ENCODE assay signal across 18 cellular contexts in the genomic region with DNA sequence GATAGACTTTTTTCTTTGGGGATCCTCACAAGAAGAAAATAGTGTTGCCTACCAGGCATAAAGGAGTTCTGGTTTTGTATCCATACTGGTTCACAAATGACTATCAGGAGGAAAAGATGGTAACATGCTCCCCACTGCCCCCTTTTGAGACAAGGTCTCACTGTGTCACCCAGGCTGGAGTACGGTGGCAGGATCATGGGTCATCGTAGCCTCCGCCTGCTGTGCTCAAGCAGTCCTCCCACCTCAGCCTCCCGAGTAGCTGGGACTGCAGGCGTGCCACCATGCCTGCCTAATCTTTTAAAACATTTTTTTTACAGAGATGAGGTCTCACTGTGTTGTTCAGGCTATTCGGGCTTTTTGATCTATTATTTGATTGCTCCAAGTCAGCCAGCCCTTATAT.
DNase-seq lines count a peak whose midpoint lies in the region; ATAC-seq, FAIRE-seq and TF ChIP-seq lines count a peak whose summit lies in the region.
"Had no signal": no experiment of that assay in that cellular context is flagged by ENCODE, and none has a peak within 500 bp of the region (broad histone marks: within the 10 kb centered on the region; RNA-seq: fewer than 3 reads in every experiment).

No MANE protein-coding gene starts in this region.

- H3F3A ChIP-seq in GM23338 (replicated peaks; ENCODE audit: low read depth): no peaks in the 10 kb centered on the region

- BruUV-seq in Caco-2 (replicated peaks; lab: Mats Ljungman, UMichigan): no TSS peak

- intact Hi-C loops in Caco-2 (cut with micrococcal nuclease; ENCODE audit: unreplicated experiment): no loop called here

- H3K9me3 Mint-ChIP-seq in GM23338 (no peaks in the 10 kb centered on the region), astrocyte (ENCODE audit: unreplicated experiment) (no peaks in the 10 kb centered on the region), glutamatergic neuron (ENCODE audit: unreplicated experiment) (peaks cover 6% of the 10 kb centered on the region), Caco-2 (ENCODE audit: unreplicated experiment) (no peaks in the 10 kb centered on the region)
- H3K9me3 Mint-ChIP-seq: CD4-positive, alpha-beta memory T cell; IgD-negative memory B cell had no signal

- H3K79me2 ChIP-seq in GM23338 (replicated peaks; ENCODE audit: insufficient read depth): peaks cover 100% of the 10 kb centered on the region
- peaks cover 100% of the 10 kb centered on the region for H3K79me2 ChIP-seq in astrocyte (ENCODE audit: insufficient read depth, low read length)

- H3K9ac ChIP-seq in HUES64 (ENCODE audit: low read depth, low read length): no peak overlapping the region
- no peak overlapping the region for H3K9ac ChIP-seq in astrocyte (ENCODE audit: low read length)

- no peak overlapping the region for H3K27ac Mint-ChIP-seq in GM23338
- H3K27ac Mint-ChIP-seq in astrocyte (ENCODE audit: unreplicated experiment): peak overlapping the region; percentile 85
- H3K27ac Mint-ChIP-seq in glutamatergic neuron (ENCODE audit: unreplicated experiment): peak overlapping the region; percentile 88
- no peak overlapping the region for H3K27ac Mint-ChIP-seq in Caco-2 (ENCODE audit: unreplicated experiment)
- H3K27ac Mint-ChIP-seq: B cell; CD4-positive, alpha-beta memory T cell; IgD-negative memory B cell had no signal

- H3K27me3 Mint-ChIP-seq in GM23338 (ENCODE audit: insufficient read depth, low read depth, poor library complexity): peaks cover 2% of the 10 kb centered on the region
- H3K27me3 Mint-ChIP-seq in astrocyte (ENCODE audit: low read depth, unreplicated experiment): no peaks in the 10 kb centered on the region
- peaks cover 6% of the 10 kb centered on the region for H3K27me3 Mint-ChIP-seq in glutamatergic neuron (ENCODE audit: unreplicated experiment)
- no peaks in the 10 kb centered on the region for H3K27me3 Mint-ChIP-seq in Caco-2 (ENCODE audit: insufficient read depth, unreplicated experiment)
- H3K27me3 Mint-ChIP-seq: B cell, IgD-negative memory B cell had no signal

- H3K4me1 ChIP-seq in GM23338 (ENCODE audit: insufficient read depth): peaks cover 73% of the 10 kb centered on the region
- H3K4me1 ChIP-seq in HUES64 (ENCODE audit: insufficient read depth, low read length): peaks cover 57% of the 10 kb centered on the region
- peaks cover 48% of the 10 kb centered on the region for H3K4me1 ChIP-seq in astrocyte (ENCODE audit: insufficient read depth, low read length)
- H3K4me1 ChIP-seq in Caco-2: no peaks in the 10 kb centered on the region

- no peak overlapping the region for H2AFZ ChIP-seq in GM23338
- H2AFZ ChIP-seq in astrocyte (ENCODE audit: low read depth, low read length): no peak overlapping the region

- H3K4me1 Mint-ChIP-seq in GM23338 (peaks cover 82% of the 10 kb centered on the region), astrocyte (ENCODE audit: low read depth, unreplicated experiment) (peaks cover 84% of the 10 kb centered on the region), glutamatergic neuron (ENCODE audit: low read depth, unreplicated experiment) (peaks cover 76% of the 10 kb centered on the region), Caco-2 (ENCODE audit: low read depth, unreplicated experiment) (peaks cover 8% of the 10 kb centered on the region)
- H3K4me1 Mint-ChIP-seq: CD4-positive, alpha-beta memory T cell had no signal

- no peak overlapping the region for H3K27ac ChIP-seq in GM23338 (ENCODE audit: low read depth)
- H3K27ac ChIP-seq in HUES64 (ENCODE audit: low read depth, low read length): 0 out of 2 replicates have a peak overlapping the region, but pooled peaks have one; percentile 12
- H3K27ac ChIP-seq in astrocyte (ENCODE audit: low read depth, low read length): no peak overlapping the region
- H3K27ac ChIP-seq: C4-2B, HL-60 had no signal

- no peak overlapping the region for H3K4me2 ChIP-seq in GM23338
- no peak overlapping the region for H3K4me2 ChIP-seq in astrocyte (ENCODE audit: low read length)

- H4K20me1 ChIP-seq in GM23338 (replicated peaks; ENCODE audit: insufficient read depth) (peaks cover 16% of the 10 kb centered on the region; the same call in 1 of the 2 replicates), astrocyte (ENCODE audit: insufficient read depth, low read length) (peaks cover 96% of the 10 kb centered on the region)

- H3K36me3 Mint-ChIP-seq in GM23338 (ENCODE audit: low read depth) (no peaks in the 10 kb centered on the region), astrocyte (ENCODE audit: low read depth, unreplicated experiment) (no peaks in the 10 kb centered on the region), glutamatergic neuron (ENCODE audit: unreplicated experiment) (no peaks in the 10 kb centered on the region), Caco-2 (ENCODE audit: insufficient read depth, unreplicated experiment) (no peaks in the 10 kb centered on the region)
- H3K36me3 Mint-ChIP-seq: CD4-positive, alpha-beta memory T cell had no signal

- ATAC-seq in GM23338: no peak
- ATAC-seq: HCT116 had no signal

- H3K4me3 ChIP-seq in GM23338 (no peak overlapping the region), HUES64 (ENCODE audit: low read length) (no peak overlapping the region), astrocyte (ENCODE audit: insufficient read depth, low read depth, low read length) (no peak overlapping the region), Caco-2 (ENCODE audit: low read depth, low read length) (no peak overlapping the region)

- H3K9me3 ChIP-seq in HUES64 (ENCODE audit: insufficient read depth, low read depth, low read length) (no peaks in the 10 kb centered on the region), astrocyte (ENCODE audit: insufficient read depth, low read depth, low read length) (no peaks in the 10 kb centered on the region), Caco-2 (no peaks in the 10 kb centered on the region)

- POLR2A ChIA-PET in Caco-2 (lab: Charles Lee): no interaction called here

- CTCF ChIA-PET in Caco-2 (lab: Charles Lee): no interaction called here

- TF ChIP-seq CTCF in GM23338 (conservative IDR thresholded peaks at IDR 0.05; ENCODE audit: low read depth in 2 of 2): peak; percentile 22 to 34; a peak in 2 of 4 replicates
- TF ChIP-seq CTCF in astrocyte (IDR thresholded peaks at IDR 0.05; ENCODE audit: insufficient read depth, low read depth, low read length): no peak
- TF ChIP-seq CTCF in glutamatergic neuron (IDR thresholded peaks at IDR 0.05; ENCODE audit: partially characterized antibody, unreplicated experiment): no peak
- no peak for TF ChIP-seq CTCF in Caco-2 (IDR thresholded peaks at IDR 0.05; ENCODE audit: insufficient read depth in 1 of 2, low read depth in 1 of 2, low read length in 1 of 2, severe bottlenecking in 1 of 2, unreplicated experiment in 1 of 2)

- no peaks in the 10 kb centered on the region for H3K9me2 ChIP-seq in GM23338 (ENCODE audit: insufficient read depth)

- FAIRE-seq in astrocyte (lab: Jason Lieb, UNC): no peak
- FAIRE-seq: A204.1, D721Med, GM19239 had no signal

- H3K36me3 ChIP-seq in GM23338 (ENCODE audit: insufficient read depth) (no peaks in the 10 kb centered on the region), HUES64 (ENCODE audit: insufficient read depth, low read length) (no peaks in the 10 kb centered on the region), astrocyte (ENCODE audit: insufficient read depth, low read length) (peaks cover 2% of the 10 kb centered on the region), Caco-2 (ENCODE audit: control insufficient read depth, insufficient read depth, low read length) (no peaks in the 10 kb centered on the region)

- DNase-seq in GM23338 (ENCODE audit: low spot score) (no peak), astrocyte (ENCODE audit: low read depth) (no peak), glutamatergic neuron (no peak), glomerular visceral epithelial cell (ENCODE audit: extremely low spot score) (no peak), islet precursor cell (no peak), Caco-2 (no peak)
- DNase-seq: CD4-positive, alpha-beta memory T cell; DND-41; GF-D8 had no signal

- WGBS in HUES64: 85% methylated on average over 6 of the region's 6 CpGs

- H3K4me3 Mint-ChIP-seq in GM23338: no peak overlapping the region
- H3K4me3 Mint-ChIP-seq in astrocyte (ENCODE audit: unreplicated experiment): no peak overlapping the region
- H3K4me3 Mint-ChIP-seq in glutamatergic neuron (ENCODE audit: unreplicated experiment): no peak overlapping the region
- no peak overlapping the region for H3K4me3 Mint-ChIP-seq in Caco-2 (ENCODE audit: unreplicated experiment)
- H3K4me3 Mint-ChIP-seq: B cell; CD4-positive, alpha-beta memory T cell; IgD-negative memory B cell had no signal

- H3K27me3 ChIP-seq in GM23338 (ENCODE audit: insufficient read depth) (no peaks in the 10 kb centered on the region), HUES64 (ENCODE audit: insufficient read depth, low read length) (no peaks in the 10 kb centered on the region), astrocyte (ENCODE audit: insufficient read depth, low read length) (no peaks in the 10 kb centered on the region), Caco-2 (replicated peaks; ENCODE audit: control insufficient read depth, insufficient read depth, low read length) (no peaks in the 10 kb centered on the region)

TF ChIP-seq in GM23338, 12 proteins besides CTCF, POLR2A, EP300 and RAD21 (continues in another document):
- TF ChIP-seq STAT1 (IDR thresholded peaks at IDR 0.05; ENCODE audit: unreplicated experiment) (no peak), EZH2phosphoT487 (IDR thresholded peaks at IDR 0.05; ENCODE audit: unreplicated experiment) (no peak)

Comparison
In these comparisons a context has a peak if more than half of its experiments do, and no peak if none do; other contexts are left out.
1. H3K27ac Mint-ChIP-seq: peak in astrocyte (single experiment) and glutamatergic neuron (single experiment); none in GM23338 (single experiment) and Caco-2 (single experiment).
2. CTCF ChIP-seq: peak in GM23338 (2 of 2); none in astrocyte (single experiment), glutamatergic neuron (single experiment) and Caco-2 (0 of 2).